In the genomic region with DNA sequence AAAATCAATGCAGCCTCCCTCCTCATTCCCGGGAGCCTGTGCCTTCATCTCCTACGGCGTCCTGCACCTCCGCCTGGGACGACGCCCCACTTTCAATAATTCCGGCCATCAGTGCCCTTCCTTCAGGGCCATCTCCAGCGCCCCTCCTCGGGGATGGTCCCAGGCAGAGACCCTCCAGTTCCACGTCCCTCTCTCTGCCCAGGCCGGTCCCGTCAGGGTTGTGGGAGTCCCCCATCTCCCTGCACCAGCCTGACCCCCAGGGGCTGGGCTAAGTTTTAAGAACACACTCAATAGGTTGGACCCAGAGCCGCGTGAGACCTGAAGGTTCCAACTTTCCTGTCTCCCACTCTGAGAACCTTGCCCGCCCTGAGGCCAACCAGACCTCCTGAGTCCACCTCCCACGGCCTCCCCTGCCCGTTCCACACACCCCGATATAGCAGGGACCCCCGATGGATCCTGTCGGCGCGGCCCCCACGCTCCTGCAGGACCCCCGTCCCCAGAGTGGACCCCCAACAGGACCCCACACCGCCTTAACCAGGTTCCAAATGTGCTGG, we compare ENCODE assay signal across 6 cellular contexts. TPM values are rescaled to one million over a fixed set of nuclear protein-coding genes. Genes with fewer than 3 reads are reported as not detected.
DNase-seq lines count a peak whose midpoint lies in the region; TF ChIP-seq lines count a peak whose summit lies in the region.

No MANE protein-coding gene starts in this region.

- peak overlapping the region; percentile 95 for H3K4me3 Mint-ChIP-seq in activated naive CD8-positive, alpha-beta T cell treated with anti-CD3 and anti-CD28 coated beads for 36 hours

- peaks cover 19% of the 10 kb centered on the region for H3K4me1 ChIP-seq in mononuclear cell (ENCODE audit: insufficient read depth, low read length)

- peaks cover 15% of the 10 kb centered on the region for H3K36me3 Mint-ChIP-seq in activated naive CD8-positive, alpha-beta T cell treated with anti-CD3 and anti-CD28 coated beads for 36 hours

- H3K4me1 Mint-ChIP-seq in activated naive CD8-positive, alpha-beta T cell treated with anti-CD3 and anti-CD28 coated beads for 36 hours, result peaks cover 27% of the 10 kb centered on the region

- in situ Hi-C loops in ACHN (cut with HindIII; ENCODE audit: low pct_ligation_motif_present, low pct_unique_long_range_greater_than_20kb, low sequenced_read_pairs), result no loop called here

- peaks cover under 1% of the 10 kb centered on the region for H3K9me3 Mint-ChIP-seq in activated naive CD8-positive, alpha-beta T cell treated with anti-CD3 and anti-CD28 coated beads for 36 hours

- H3K9me3 ChIP-seq in mononuclear cell (ENCODE audit: low read depth, low read length), result no peaks in the 10 kb centered on the region

- H3K4me3 ChIP-seq in GM12864 (ENCODE audit: low read depth, low read length), result peak overlapping the region; percentile 92
- peak overlapping the region; percentile 57 for H3K4me3 ChIP-seq in mononuclear cell (ENCODE audit: low read length)

- H3K27ac Mint-ChIP-seq in activated naive CD8-positive, alpha-beta T cell treated with anti-CD3 and anti-CD28 coated beads for 36 hours, result peak overlapping the region; percentile 96

- no peak for TF ChIP-seq CTCF in GM12864 (IDR thresholded peaks at IDR 0.05; ENCODE audit: low read depth, low read length, missing control alignments)

- no peaks in the 10 kb centered on the region for H3K27me3 ChIP-seq in mononuclear cell (ENCODE audit: insufficient read depth, low read length)

- no peaks in the 10 kb centered on the region for H3K27me3 Mint-ChIP-seq in activated naive CD8-positive, alpha-beta T cell treated with anti-CD3 and anti-CD28 coated beads for 36 hours

- no peak for DNase-seq in GM12864 (ENCODE audit: low read depth)
- no peak for DNase-seq in activated naive CD8-positive, alpha-beta T cell treated with anti-CD3 and anti-CD28 coated beads for 36 hours
- no peak for DNase-seq in NCI-H2029 (lab: John Stamatoyannopoulos, UW)
- no peak for DNase-seq in ACHN
- DNase-seq in LoVo (ENCODE audit: low spot score), result no peak

RNA-seq across cellular contexts. Expression of gene TMEM161A, which starts 0.6 kb away (rescaled TPM):
- total RNA-seq in activated naive CD8-positive, alpha-beta T cell treated with anti-CD3 and anti-CD28 coated beads for 36 hours, result 10 to 100 TPM; 24.2 to 25.8 TPM
- 5.5 TPM for total RNA-seq in mononuclear cell

RNA-seq across cellular contexts. Expression of gene MEF2B, which starts 32.4 kb away (rescaled TPM):
- total RNA-seq in activated naive CD8-positive, alpha-beta T cell treated with anti-CD3 and anti-CD28 coated beads for 36 hours, result 1 to 10 TPM; 1.6 to 2.3 TPM
- total RNA-seq in mononuclear cell, result 0.10 TPM

RNA-seq across cellular contexts. Expression of gene BORCS8, which starts 54.3 kb away (rescaled TPM):
- 10 to 100 TPM; 29.8 to 31.1 TPM for total RNA-seq in activated naive CD8-positive, alpha-beta T cell treated with anti-CD3 and anti-CD28 coated beads for 36 hours
- 4.6 TPM for total RNA-seq in mononuclear cell

RNA-seq across cellular contexts. Expression of gene RFXANK, which starts 54.4 kb away (rescaled TPM):
- 10 to 100 TPM; 84.6 to 85.4 TPM for total RNA-seq in activated naive CD8-positive, alpha-beta T cell treated with anti-CD3 and anti-CD28 coated beads for 36 hours
- 30.4 TPM for total RNA-seq in mononuclear cell
